In genomic region chr9:131601683-131602181, GRCh38 we compare ENCODE assay signal across 22 cellular contexts. TPM values are rescaled to one million over a fixed set of nuclear protein-coding genes. Genes with fewer than 3 reads are reported as not detected.
"Had no signal": no experiment of that assay in that cellular context is flagged by ENCODE, and none has a peak within 500 bp of the region (broad histone marks: within the 10 kb centered on the region; RNA-seq: fewer than 3 reads in every experiment).

No MANE protein-coding gene starts in this region.

- H3K4me1 ChIP-seq: uterus had no signal

- H3K36me3 ChIP-seq: uterus had no signal

- H3K9me3 Mint-ChIP-seq: activated naive CD8-positive, alpha-beta T cell treated with anti-CD3 and anti-CD28 coated beads, Interleukin-2, amount 10 ng/mL, durations not matched to agents 7 days and 5 days; brain; nephron progenitor cell; T-helper 1 cell treated with Interleukin-12 subunit alpha and Interleukin-12 subunit beta and Interleukin-4 antibody, amounts not matched to agents 30 μg/mL and 1 μg/mL, for 36 hours had no signal

- H3K9me3 ChIP-seq: pancreas, sigmoid colon, spleen, tibial artery, uterus had no signal

- H3K27ac ChIP-seq: epithelial cell of prostate, pancreas, sigmoid colon, tibial artery, uterus had no signal

- H3K4me3 ChIP-seq: pancreas, sigmoid colon, spleen, tibial artery, uterus had no signal

- H3K27ac Mint-ChIP-seq: activated naive CD8-positive, alpha-beta T cell treated with anti-CD3 and anti-CD28 coated beads, Interleukin-2, amount 10 ng/mL, durations not matched to agents 7 days and 5 days; brain; nephron progenitor cell had no signal

- H3K4me3 Mint-ChIP-seq: activated naive CD8-positive, alpha-beta T cell treated with anti-CD3 and anti-CD28 coated beads, Interleukin-2, amount 10 ng/mL, durations not matched to agents 7 days and 5 days; brain; nephron progenitor cell; T-helper 1 cell treated with Interleukin-12 subunit alpha and Interleukin-12 subunit beta and Interleukin-4 antibody, amounts not matched to agents 30 μg/mL and 1 μg/mL, for 36 hours had no signal

- H3K4me1 Mint-ChIP-seq: activated naive CD8-positive, alpha-beta T cell treated with anti-CD3 and anti-CD28 coated beads, Interleukin-2, amount 10 ng/mL, durations not matched to agents 7 days and 5 days; brain had no signal

- H3K27me3 ChIP-seq: pancreas, sigmoid colon, spleen, tibial artery, uterus had no signal

- DNase-seq: activated CD4-positive, alpha-beta T cell treated with anti-CD3 and anti-CD28 coated beads, Interleukin-2, amount 50 U/mL, for 1 hour; activated CD4-positive, CD25-positive, alpha-beta regulatory T cell; activated gamma-delta T cell; activated naive CD8-positive, alpha-beta T cell treated with anti-CD3 and anti-CD28 coated beads, Interleukin-2, amount 10 ng/mL, durations not matched to agents 7 days and 5 days; central memory CD4-positive, alpha-beta T cell; cortex of kidney; foreskin melanocyte; kidney glomerular epithelial cell; left ventricle myocardium superior; mesenchymal stem cell; nephron progenitor cell; pancreas; sigmoid colon; spleen; tibial artery; uterus had no signal

- FAIRE-seq: pancreas, TTC549 had no signal

- ATAC-seq: left ventricle myocardium superior, pancreas had no signal

- H3K27me3 Mint-ChIP-seq: activated naive CD8-positive, alpha-beta T cell treated with anti-CD3 and anti-CD28 coated beads, Interleukin-2, amount 10 ng/mL, durations not matched to agents 7 days and 5 days; brain had no signal

RNA-seq across cellular contexts. Expression of gene PRRT1B, which starts 56.4 kb away (rescaled TPM):
- total RNA-seq: activated CD8-positive, alpha-beta memory T cell treated with anti-CD3 and anti-CD28 coated beads for 36 hours; activated naive CD8-positive, alpha-beta T cell treated with anti-CD3 and anti-CD28 coated beads, Interleukin-2, amount 10 ng/mL, durations not matched to agents 7 days and 5 days; fibroblast of lung; left ventricle myocardium superior; sigmoid colon; spleen; uterus had no signal
- polyA plus RNA-seq: fibroblast of lung, spleen had no signal
